Comparison of ENCODE assay signal across 8 cellular contexts in genomic region chr7:1137517-1138167, GRCh38. TPM values are rescaled to one million over a fixed set of nuclear protein-coding genes. Genes with fewer than 3 reads are reported as not detected.
DNase-seq lines count a peak whose midpoint lies in the region; ATAC-seq, FAIRE-seq and TF ChIP-seq lines count a peak whose summit lies in the region.

No MANE protein-coding gene starts in this region.

- H3K27me3 Mint-ChIP-seq in activated T-cell treated with anti-CD3 and anti-CD28 coated beads, Interleukin-2, amount 50 U/mL, for 72 hours (ENCODE audit: low read depth), result no peaks in the 10 kb centered on the region

- FAIRE-seq in small intestine (lab: Jason Lieb, UNC) (no peak), RCC 7860 (lab: Jason Lieb, UNC) (no peak)

- ATAC-seq in GM19025 (IDR thresholded peaks at IDR 0.05; ENCODE audit: low read depth, unreplicated experiment) (peak; percentile 68), HG03135 (IDR thresholded peaks at IDR 0.05; ENCODE audit: unreplicated experiment) (peak; percentile 57)
- peak; percentile 70 to 80 for ATAC-seq in activated T-cell treated with anti-CD3 and anti-CD28 coated beads, Interleukin-2, amount 50 U/mL, for 72 hours (replicated peaks in 1 of 2)

- no peaks in the 10 kb centered on the region for H3K9me3 Mint-ChIP-seq in activated T-cell treated with anti-CD3 and anti-CD28 coated beads, Interleukin-2, amount 50 U/mL, for 72 hours

- no peak overlapping the region for H3K27ac Mint-ChIP-seq in activated T-cell treated with anti-CD3 and anti-CD28 coated beads, Interleukin-2, amount 50 U/mL, for 72 hours

- H2AFZ ChIP-seq in ACC112 (ENCODE audit: low read length, unreplicated experiment) (peak overlapping the region; percentile 62), hepatocyte (peak overlapping the region; percentile 65)

- peaks cover 9% of the 10 kb centered on the region for H3K4me1 ChIP-seq in ACC112 (ENCODE audit: control insufficient read depth, insufficient read depth, low read length, unreplicated experiment)
- H3K4me1 ChIP-seq in hepatocyte (ENCODE audit: insufficient read depth), result peaks cover 10% of the 10 kb centered on the region
- H3K4me1 ChIP-seq in small intestine (ENCODE audit: control insufficient read depth in 2 of 2, insufficient read depth in 1 of 2, low read depth in 1 of 2, low read length in 1 of 2), result peaks cover 0 to 2% of the 10 kb centered on the region in 2 donors

- no peaks in the 10 kb centered on the region for H3K9me3 ChIP-seq in hepatocyte (ENCODE audit: low read depth)
- H3K9me3 ChIP-seq in small intestine (ENCODE audit: control insufficient read depth, low read depth), result no peaks in the 10 kb centered on the region

- H3K36me3 Mint-ChIP-seq in activated T-cell treated with anti-CD3 and anti-CD28 coated beads, Interleukin-2, amount 50 U/mL, for 72 hours (ENCODE audit: insufficient read depth in 2 of 2), result peaks cover 0 to 3% of the 10 kb centered on the region in 2 donors

- peak overlapping the region; percentile 92 to 93 for H3K4me3 Mint-ChIP-seq in activated T-cell treated with anti-CD3 and anti-CD28 coated beads, Interleukin-2, amount 50 U/mL, for 72 hours

- H3K4me3 ChIP-seq in ACC112 (ENCODE audit: low read depth, low read length) (peak overlapping the region; percentile 80), hepatocyte (peak overlapping the region; percentile 59), small intestine (ENCODE audit: low read depth in 1 of 2, low read length in 2 of 2) (peak overlapping the region; percentile 79 to 95)

- H4K20me1 ChIP-seq in hepatocyte (ENCODE audit: insufficient read depth, poor library complexity, severe bottlenecking), result no peaks in the 10 kb centered on the region

- H3K79me2 ChIP-seq in ACC112 (ENCODE audit: control insufficient read depth, insufficient read depth, low read length, unreplicated experiment), result peaks cover 11% of the 10 kb centered on the region
- peaks cover 31% of the 10 kb centered on the region for H3K79me2 ChIP-seq in hepatocyte

- DNase-seq in activated T-cell treated with anti-CD3 and anti-CD28 coated beads, Interleukin-2, amount 50 U/mL, for 72 hours, result peak in 1 of 2 donors; percentile 13
- DNase-seq in hepatocyte (ENCODE audit: low spot score) (no peak), small intestine (no peak), RCC 7860 (ENCODE audit: low spot score) (no peak), DMS53 (lab: John Stamatoyannopoulos, UW) (no peak)

- no peaks in the 10 kb centered on the region for H3K27me3 ChIP-seq in ACC112 (ENCODE audit: insufficient read depth, low read length)
- no peaks in the 10 kb centered on the region for H3K27me3 ChIP-seq in hepatocyte
- no peaks in the 10 kb centered on the region for H3K27me3 ChIP-seq in small intestine (ENCODE audit: control insufficient read depth in 2 of 2, insufficient read depth in 2 of 2, low read length in 2 of 2)

- H3K27ac ChIP-seq in ACC112 (ENCODE audit: low read depth, low read length) (peak overlapping the region; percentile 55; the same call in 1 of the 2 replicates), hepatocyte (peak overlapping the region; percentile 70), small intestine (ENCODE audit: low read depth in 1 of 2, low read length in 1 of 2) (peak overlapping the region; percentile 46 to 82)

- H3K36me3 ChIP-seq in ACC112 (ENCODE audit: insufficient read depth, low read length), result no peaks in the 10 kb centered on the region
- no peaks in the 10 kb centered on the region for H3K36me3 ChIP-seq in hepatocyte (replicated peaks; ENCODE audit: insufficient read depth, low read depth)
- H3K36me3 ChIP-seq in small intestine (ENCODE audit: control insufficient read depth in 2 of 2, insufficient read depth in 2 of 2, low read length in 2 of 2), result no peaks in the 10 kb centered on the region

- peak overlapping the region; percentile 91 for H3K4me2 ChIP-seq in hepatocyte

- peaks cover 34% of the 10 kb centered on the region for H3K4me1 Mint-ChIP-seq in activated T-cell treated with anti-CD3 and anti-CD28 coated beads, Interleukin-2, amount 50 U/mL, for 72 hours (ENCODE audit: low read depth)

- no peaks in the 10 kb centered on the region for H3K9me2 ChIP-seq in hepatocyte (replicated peaks; ENCODE audit: insufficient read depth)

- no peak for TF ChIP-seq CTCF in hepatocyte (IDR thresholded peaks at IDR 0.05; ENCODE audit: poor library complexity)

- 10% methylated on average over 35 of the region's 51 CpGs for WGBS in hepatocyte (ENCODE audit: low lambda C conversion rate, missing lambda C conversion rate)
- WGBS in small intestine, 3 donors, result 7 to 8% (median 8%) methylated on average over 47 to 51 of the region's 51 CpGs

RNA-seq across cellular contexts. Expression of gene ZFAND2A, which starts 22.4 kb away (rescaled TPM):
- 10 to 100 TPM; 62.2 to 71.3 TPM for total RNA-seq in activated T-cell treated with anti-CD3 and anti-CD28 coated beads, Interleukin-2, amount 50 U/mL, for 72 hours
- 29.4 and 35.4 TPM in 2 replicates for total RNA-seq in hepatocyte
- polyA plus RNA-seq in hepatocyte (37.3 and 54.3 TPM in 2 replicates), small intestine (10 to 100 TPM; 29.4 to 84.5 (median 71.6) TPM)

RNA-seq across cellular contexts. Expression of gene GPER1, which starts 49.7 kb away (rescaled TPM):
- total RNA-seq in activated T-cell treated with anti-CD3 and anti-CD28 coated beads, Interleukin-2, amount 50 U/mL, for 72 hours, result under 1 TPM; 0.24 to 0.56 TPM
- total RNA-seq in hepatocyte, result 3.6 and 4.5 TPM in 2 replicates
- polyA plus RNA-seq in hepatocyte (9.1 and 11.1 TPM in 2 replicates), small intestine (1 to 10 TPM in 1 of 3 donors, under 1 TPM in 2; 0.54 to 4.7 (median 0.67) TPM)
